In genomic region chr14:76484355-76484754, GRCh38 we compare ENCODE assay signal across 1 cellular context.
TF ChIP-seq lines count a peak whose summit lies in the region.

No MANE protein-coding gene starts in this region.

TF ChIP-seq in WTC11, 78 proteins besides CTCF, POLR2A, EP300 and RAD21 (continued from another document):
- TF ChIP-seq ARID4B (CRISPR knock-in tag; IDR thresholded peaks at IDR 0.05; ENCODE audit: borderline replicate concordance) (no peak), ZNF219 (CRISPR knock-in tag; IDR thresholded peaks at IDR 0.05; ENCODE audit: borderline replicate concordance) (no peak), FOXJ3 (CRISPR knock-in tag; IDR thresholded peaks at IDR 0.05; ENCODE audit: borderline replicate concordance) (no peak), NR3C1 (CRISPR knock-in tag; conservative IDR thresholded peaks at IDR 0.05; ENCODE audit: low read depth) (no peak), MXD4 (CRISPR knock-in tag; IDR thresholded peaks at IDR 0.05; ENCODE audit: borderline replicate concordance) (no peak), ATF2 (CRISPR knock-in tag; IDR thresholded peaks at IDR 0.05; ENCODE audit: borderline replicate concordance, low read depth) (no peak)
TF ChIP-seq in WTC11: peak in this region for 0.
